ENCODE assay signal across 8 cellular contexts in genomic region chr15:62896969-62897486, GRCh38.
A peak's percentile ranks its signal among the peaks of the same experiment; 100 is the strongest.
DNase-seq lines count a peak whose midpoint lies in the region; ATAC-seq, FAIRE-seq and TF ChIP-seq lines count a peak whose summit lies in the region.

No MANE protein-coding gene starts in this region.

- ATAC-seq in Right ventricle myocardium superior (ENCODE audit: poor library complexity) (peak; percentile 77), HG02588 (IDR thresholded peaks at IDR 0.05; ENCODE audit: unreplicated experiment) (no peak)

- peak; percentile 90 for DNase-seq in Right ventricle myocardium superior
- DNase-seq in putamen (ENCODE audit: low spot score) = peak; percentile 23
- no peak for DNase-seq in AML-193 (lab: John Stamatoyannopoulos, UW)
- no peak for DNase-seq in KG1 (lab: John Stamatoyannopoulos, UW)
- no peak for DNase-seq in OCI-M1 (lab: John Stamatoyannopoulos, UW)

- intact Hi-C loops in Right ventricle myocardium superior (cut with DNase I) = loop anchor here (5.0 kb wide), 1 partner anchor 145 kb away; the partner anchor contains the start of gene TPM1

- TF ChIP-seq CTCF in WI38 (IDR thresholded peaks at IDR 0.05; ENCODE audit: low read depth, low read length) = no peak

- peak overlapping the region; percentile 26; the same call in 1 of the 2 replicates for H3K4me3 ChIP-seq in WI38 (ENCODE audit: low read depth, low read length)

- peak; percentile 99 for FAIRE-seq in G401.6 (lab: Jason Lieb, UNC)

Comparison
In these comparisons a context has a peak if more than half of its experiments do, and no peak if none do; other contexts are left out.
1. DNase-seq: peak in Right ventricle myocardium superior (single experiment) and putamen (single experiment); none in AML-193 (0 of 2), KG1 (single experiment) and OCI-M1 (single experiment).